In genomic region chr19:53594811-53595509, GRCh38 we compare ENCODE assay signal across 25 cellular contexts. TPM values are rescaled to one million over a fixed set of nuclear protein-coding genes. Genes with fewer than 3 reads are reported as not detected.
DNase-seq lines count a peak whose midpoint lies in the region; TF ChIP-seq lines count a peak whose summit lies in the region.
"Had no signal": no experiment of that assay in that cellular context is flagged by ENCODE, and none has a peak within 500 bp of the region (broad histone marks: within the 10 kb centered on the region; RNA-seq: fewer than 3 reads in every experiment).

No MANE protein-coding gene starts in this region.

- H3K27me3 Mint-ChIP-seq in endodermal cell (ENCODE audit: insufficient read depth) = no peaks in the 10 kb centered on the region
- H3K27me3 Mint-ChIP-seq: CD4-positive, alpha-beta memory T cell had no signal

- DNase-seq in H7 (peak; percentile 91), endodermal cell (peak; percentile 97), iPS-NIHi11 (ENCODE audit: low spot score) (peak; percentile 71), thyroid gland (peak; percentile 46 to 59), KG1 (lab: John Stamatoyannopoulos, UW) (no peak), head of caudate nucleus (no peak), NCI-H1436 treated with DMSO at 0.1 percent for 48 hours (lab: John Stamatoyannopoulos, UW) (no peak)
- DNase-seq: Calu3; CD4-positive, alpha-beta memory T cell; DMS53; EL; NCI-H1105; NCI-H1694; NCI-H2107; NCI-H2227 treated with DMSO at 0.1 percent for 48 hours; NCI-H510A treated with DMSO at 0.1 percent for 48 hours; NCI-H774; PC-3; RPMI8226; SHP77 treated with DMSO at 0.1 percent for 48 hours; SK-N-SH had no signal

- intact Hi-C loops in thyroid gland (cut with DNase I) = no loop called here
- intact Hi-C loops in head of caudate nucleus (cut with DNase I) = no loop called here

- H3K4me3 ChIP-seq in H7 (ENCODE audit: insufficient read depth, low read depth, low read length) (no peak overlapping the region), endodermal cell (ENCODE audit: low read length) (no peak overlapping the region), thyroid gland (replicated peaks in 1 of 3) (no peak overlapping the region)
- H3K4me3 ChIP-seq: BLaER1 had no signal

- H3K4me1 Mint-ChIP-seq in endodermal cell = peaks cover 19% of the 10 kb centered on the region
- H3K4me1 Mint-ChIP-seq: CD4-positive, alpha-beta memory T cell had no signal

- H3K27me3 ChIP-seq in H7 (ENCODE audit: control insufficient read depth, insufficient read depth, low read length) = no peaks in the 10 kb centered on the region
- no peaks in the 10 kb centered on the region for H3K27me3 ChIP-seq in endodermal cell (ENCODE audit: control insufficient read depth, insufficient read depth, low read length, poor library complexity, severe bottlenecking)
- H3K27me3 ChIP-seq in thyroid gland = no peaks in the 10 kb centered on the region
- H3K27me3 ChIP-seq: BLaER1 had no signal

- no peaks in the 10 kb centered on the region for H3K36me3 Mint-ChIP-seq in endodermal cell (ENCODE audit: low read depth)

- H3K4me1 ChIP-seq in endodermal cell (ENCODE audit: control insufficient read depth, insufficient read depth, low read length) (peaks cover 6% of the 10 kb centered on the region), thyroid gland (peaks cover 0 to 11% of the 10 kb centered on the region in 2 donors)
- H3K4me1 ChIP-seq: BLaER1 had no signal

- H3K27ac ChIP-seq in endodermal cell (ENCODE audit: low read depth, low read length) (peak overlapping the region; percentile 61), thyroid gland (no peak overlapping the region)
- H3K27ac ChIP-seq: BLaER1, HL-60 had no signal

- H3K27ac Mint-ChIP-seq in endodermal cell = peak overlapping the region; percentile 96

- 22 to 31% methylated on average over 9 to 14 of the region's 14 CpGs for WGBS in endodermal cell (ENCODE audit: insufficient coverage in 1 of 2, insufficient read length in 1 of 2), 2 experiments
- WGBS in thyroid gland, 2 donors = 20 to 44% methylated on average over 9 to 14 of the region's 14 CpGs

- no peak for TF ChIP-seq CTCF in endodermal cell (conservative IDR thresholded peaks at IDR 0.05)
- no peak for TF ChIP-seq CTCF in thyroid gland (IDR thresholded peaks at IDR 0.05)

- H3K9me3 ChIP-seq in endodermal cell (ENCODE audit: control insufficient read depth, low read length) = no peaks in the 10 kb centered on the region
- no peaks in the 10 kb centered on the region for H3K9me3 ChIP-seq in thyroid gland
- H3K9me3 ChIP-seq: BLaER1, SK-N-SH had no signal

- no peak for TF ChIP-seq POLR2A in thyroid gland (IDR thresholded peaks at IDR 0.05)

- H3K9me3 Mint-ChIP-seq in endodermal cell = no peaks in the 10 kb centered on the region

- H3K9ac ChIP-seq in endodermal cell (ENCODE audit: extremely low read depth, low read length, poor library complexity, severe bottlenecking) = peak overlapping the region; percentile 71
- H3K9ac ChIP-seq: BLaER1, SK-N-SH had no signal

- H3K36me3 ChIP-seq in H7 (replicated peaks; ENCODE audit: control insufficient read depth, insufficient read depth, low read length) = no peaks in the 10 kb centered on the region
- no peaks in the 10 kb centered on the region for H3K36me3 ChIP-seq in endodermal cell (ENCODE audit: control insufficient read depth, insufficient read depth, low read length)
- H3K36me3 ChIP-seq in thyroid gland = no peaks in the 10 kb centered on the region
- H3K36me3 ChIP-seq: BLaER1 had no signal

- peak overlapping the region; percentile 30 for H3K4me3 Mint-ChIP-seq in endodermal cell
- H3K4me3 Mint-ChIP-seq: CD4-positive, alpha-beta memory T cell had no signal

RNA-seq across cellular contexts. Expression of gene DPRX, which starts 36.8 kb away (rescaled TPM):
- total RNA-seq in H7 (2014; rRNA removed; shearing (Covaris generic)) = 0.59 TPM in 1 of 2 replicates, not detected in the other
- total RNA-seq in endodermal cell (not detected), thyroid gland (not detected)
- polyA plus RNA-seq in endodermal cell (2013, experiment 1 of 2) = not detected
- not detected for polyA plus RNA-seq in endodermal cell (2013, experiment 2 of 2)
- total RNA-seq: A673; Calu3; CD4-positive, alpha-beta memory T cell; HT1080; PC-3 had no signal
- polyA plus RNA-seq: CD4-positive, alpha-beta memory T cell; SK-N-SH had no signal

RNA-seq across cellular contexts. Expression of gene ZNF331, which starts 57.0 kb away (rescaled TPM):
- total RNA-seq in H7 (2014; rRNA removed; shearing (Covaris generic)) = 23.2 and 32.4 TPM in 2 replicates
- 10 to 100 TPM; 32.1 to 50.1 TPM for total RNA-seq in endodermal cell
- 30.6 TPM for polyA plus RNA-seq in endodermal cell (2013, experiment 1 of 2)
- 30.5 TPM for polyA plus RNA-seq in endodermal cell (2013, experiment 2 of 2)
- 10 to 100 TPM; 31.0 to 52.5 (median 38.2) TPM for total RNA-seq in thyroid gland

Comparison
In these comparisons a context has a peak if more than half of its experiments do, and no peak if none do; other contexts are left out.
1. DNase-seq: peak in H7 (single experiment), endodermal cell (single experiment), iPS-NIHi11 (single experiment) and thyroid gland (2 of 2); none in KG1 (single experiment), head of caudate nucleus (0 of 42) and NCI-H1436 treated with DMSO at 0.1 percent for 48 hours (single experiment).